12 cellular contexts compared by ENCODE assay signal in the genomic region with DNA sequence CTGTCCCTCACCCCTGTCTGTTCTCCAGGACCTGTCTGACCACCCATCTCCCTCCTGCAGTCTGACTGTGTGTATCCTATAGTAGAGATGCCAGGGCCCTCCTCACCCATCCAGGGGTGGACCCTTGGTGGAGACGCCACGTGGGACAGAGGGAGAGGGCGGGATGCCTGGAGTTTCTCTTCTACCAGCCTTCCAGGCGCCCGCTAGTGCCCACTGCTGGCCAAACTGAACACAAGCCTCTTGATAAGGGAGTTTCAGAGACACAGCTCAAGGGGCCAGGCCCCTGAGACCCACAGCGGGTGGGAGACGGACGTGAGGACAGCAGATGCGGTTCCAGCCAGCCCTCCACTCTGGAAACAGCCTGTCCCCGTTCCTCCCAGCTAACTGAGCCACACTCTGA.
DNase-seq lines count a peak whose midpoint lies in the region; ATAC-seq, FAIRE-seq and TF ChIP-seq lines count a peak whose summit lies in the region.
"Had no signal": no experiment of that assay in that cellular context is flagged by ENCODE, and none has a peak within 500 bp of the region (broad histone marks: within the 10 kb centered on the region; RNA-seq: fewer than 3 reads in every experiment).

No MANE protein-coding gene starts in this region.

- H3K27ac Mint-ChIP-seq in brain: peak overlapping the region in 3 of 5 experiments; percentile 60 to 92 (median 85)
- H3K27ac Mint-ChIP-seq: T-helper 1 cell treated with Interleukin-12 subunit alpha and Interleukin-12 subunit beta and Interleukin-4 antibody, amounts not matched to agents 30 μg/mL and 1 μg/mL, for 36 hours had no signal

- H3K9ac ChIP-seq in HUES6 (ENCODE audit: low read length): peak overlapping the region; percentile 32
- H3K9ac ChIP-seq in mesenchymal stem cell (ENCODE audit: low read length): no peak overlapping the region
- no peak overlapping the region for H3K9ac ChIP-seq in mammary epithelial cell (ENCODE audit: insufficient read depth, low read length)

- intact Hi-C loops in mammary epithelial cell (cut with micrococcal nuclease): no loop called here

- dilution Hi-C loops in mammary epithelial cell (cut with HindIII; ENCODE audit: low sequenced_read_pairs): no loop called here

- no peak overlapping the region for H3K27ac ChIP-seq in HUES6 (ENCODE audit: low read depth, low read length)
- H3K27ac ChIP-seq in mesenchymal stem cell (ENCODE audit: low read length, poor library complexity, severe bottlenecking): no peak overlapping the region
- no peak overlapping the region for H3K27ac ChIP-seq in mammary epithelial cell (ENCODE audit: insufficient read depth, low read depth, low read length)
- H3K27ac ChIP-seq: colonic mucosa had no signal

- 61% methylated on average over 10 of the region's 10 CpGs for WGBS in mesenchymal stem cell
- 92% methylated on average over 5 of the region's 10 CpGs for WGBS in mammary epithelial cell (ENCODE audit: low coverage, missing lambda C conversion rate)

- H2AFZ ChIP-seq in mesenchymal stem cell (ENCODE audit: low read depth, low read length) (no peak overlapping the region), mammary epithelial cell (ENCODE audit: low read depth, low read length) (no peak overlapping the region)

- no peaks in the 10 kb centered on the region for H3K79me2 ChIP-seq in mammary epithelial cell (ENCODE audit: insufficient read depth, low read length)

- no peak overlapping the region for H3K4ac ChIP-seq in mesenchymal stem cell (ENCODE audit: low read depth in 1 of 2, low read length in 2 of 2)

- H3K79me1 ChIP-seq in mesenchymal stem cell (replicated peaks; ENCODE audit: low read length, poor library complexity, severe bottlenecking): no peaks in the 10 kb centered on the region

- H3K36me3 Mint-ChIP-seq in brain: no peaks in the 10 kb centered on the region

- no peak overlapping the region for H2BK12ac ChIP-seq in mesenchymal stem cell (ENCODE audit: low read length in 2 of 2)

- H3K14ac ChIP-seq in mesenchymal stem cell (ENCODE audit: low read length in 2 of 2): no peak overlapping the region

- peak; percentile 9 for TF ChIP-seq CTCF in D721Med (IDR thresholded peaks at IDR 0.05; ENCODE audit: insufficient read depth, missing control alignments)
- TF ChIP-seq CTCF in brain (conservative IDR thresholded peaks at IDR 0.05): peak; percentile 14 to 65
- peak in 1 of 2 donors; percentile 39 for TF ChIP-seq CTCF in mammary epithelial cell (conservative IDR thresholded peaks at IDR 0.05 in 1 of 2, IDR thresholded peaks at IDR 0.05 in 1 of 2; ENCODE audit: extremely low read depth in 1 of 2, insufficient read depth in 1 of 2, low read depth in 1 of 2, low read length in 2 of 2)

- no peak overlapping the region for H2BK120ac ChIP-seq in mesenchymal stem cell (ENCODE audit: low read depth, low read length)

- H3K27me3 Mint-ChIP-seq in brain: no peaks in the 10 kb centered on the region

- H4K8ac ChIP-seq in mesenchymal stem cell (ENCODE audit: low read length): no peak overlapping the region

- no peak overlapping the region for H2BK15ac ChIP-seq in mesenchymal stem cell (ENCODE audit: low read depth, poor library complexity, severe bottlenecking)

- H3K36me3 ChIP-seq in HUES6 (ENCODE audit: control insufficient read depth, insufficient read depth, low read length) (0 out of 2 replicates have a peak, but pooled peaks cover 7% of the 10 kb centered on the region), mesenchymal stem cell (ENCODE audit: control insufficient read depth in 1 of 2, insufficient read depth in 2 of 2, low read depth in 1 of 2, low read length in 2 of 2) (peaks cover 2 to 43% of the 10 kb centered on the region in 2 experiments), mammary epithelial cell (ENCODE audit: insufficient read depth, low read length) (no peaks in the 10 kb centered on the region)
- H3K36me3 ChIP-seq: colonic mucosa had no signal

- H3K9me3 ChIP-seq in HUES6 (ENCODE audit: control insufficient read depth, insufficient read depth, low read depth, low read length) (no peaks in the 10 kb centered on the region), mesenchymal stem cell (ENCODE audit: control insufficient read depth, low read length) (no peaks in the 10 kb centered on the region), mammary epithelial cell (replicated peaks; ENCODE audit: insufficient read depth, low read length) (no peaks in the 10 kb centered on the region)
- H3K9me3 ChIP-seq: colonic mucosa had no signal

- no peak overlapping the region for H2AK5ac ChIP-seq in mesenchymal stem cell (ENCODE audit: low read length, severe bottlenecking)

- peaks cover 0 to 2% (median 0%) of the 10 kb centered on the region in 5 experiments for H3K9me3 Mint-ChIP-seq in brain
- H3K9me3 Mint-ChIP-seq: T-helper 1 cell treated with Interleukin-12 subunit alpha and Interleukin-12 subunit beta and Interleukin-4 antibody, amounts not matched to agents 30 μg/mL and 1 μg/mL, for 36 hours had no signal

- no peaks in the 10 kb centered on the region for H3K27me3 ChIP-seq in HUES6 (ENCODE audit: control insufficient read depth, insufficient read depth, low read length)
- no peaks in the 10 kb centered on the region for H3K27me3 ChIP-seq in mesenchymal stem cell (ENCODE audit: control insufficient read depth in 1 of 2, insufficient read depth in 1 of 2, low read length in 2 of 2)
- no peaks in the 10 kb centered on the region for H3K27me3 ChIP-seq in mammary epithelial cell (ENCODE audit: insufficient read depth, low read length)
- H3K27me3 ChIP-seq: colonic mucosa had no signal

- in situ Hi-C loops in mammary epithelial cell (cut with MboI; ENCODE audit: low sequenced_read_pairs in 2 of 2): no loop called here

- no peak for FAIRE-seq in D721Med (lab: Jason Lieb, UNC)

- no peak overlapping the region for H3K18ac ChIP-seq in mesenchymal stem cell (ENCODE audit: low read depth in 1 of 2, low read length in 2 of 2)

- H4K20me1 ChIP-seq in mammary epithelial cell (ENCODE audit: insufficient read depth, low read length): no peaks in the 10 kb centered on the region

- CTCF ChIA-PET in mammary epithelial cell (lab: Charles Lee; ENCODE audit: low non-redundant PET): no interaction called here

- H3K4me1 ChIP-seq in HUES6 (ENCODE audit: control insufficient read depth, insufficient read depth, low read length) (peaks cover 9% of the 10 kb centered on the region; the same call in 1 of the 2 replicates), mesenchymal stem cell (ENCODE audit: control insufficient read depth, insufficient read depth, low read depth, low read length) (peaks cover 2% of the 10 kb centered on the region), mammary epithelial cell (ENCODE audit: insufficient read depth, low read length) (no peaks in the 10 kb centered on the region)
- H3K4me1 ChIP-seq: colonic mucosa had no signal

- no peak overlapping the region for H4K91ac ChIP-seq in mesenchymal stem cell (ENCODE audit: low read length)

- peaks cover 76% of the 10 kb centered on the region for H3K4me1 Mint-ChIP-seq in brain

- no peak overlapping the region for H3K4me3 Mint-ChIP-seq in brain
- H3K4me3 Mint-ChIP-seq: T-helper 1 cell treated with Interleukin-12 subunit alpha and Interleukin-12 subunit beta and Interleukin-4 antibody, amounts not matched to agents 30 μg/mL and 1 μg/mL, for 36 hours had no signal

- no peak overlapping the region for H3K4me2 ChIP-seq in mesenchymal stem cell (ENCODE audit: low read length, poor library complexity, severe bottlenecking)
- H3K4me2 ChIP-seq in mammary epithelial cell (ENCODE audit: insufficient read depth, low read depth, low read length): no peak overlapping the region

- DNase-seq in D721Med (ENCODE audit: insufficient read length, low spot score) (no peak), mesenchymal stem cell (peak; percentile 12), mammary epithelial cell (no peak)
- DNase-seq: colonic mucosa, Karpas-422, occipital lobe had no signal

- H3K4me3 ChIP-seq in HUES6 (ENCODE audit: low read depth, low read length) (no peak overlapping the region), mesenchymal stem cell (ENCODE audit: insufficient read depth in 1 of 2, low read depth in 1 of 2, low read length in 2 of 2) (no peak overlapping the region), mammary epithelial cell (replicated peaks in 1 of 3; ENCODE audit: insufficient read depth in 1 of 3, low read depth in 2 of 3, low read length in 3 of 3) (no peak overlapping the region)
- H3K4me3 ChIP-seq: colonic mucosa had no signal

- BruUV-seq in mammary epithelial cell (replicated peaks; lab: Mats Ljungman, UMichigan): no TSS peak

- ATAC-seq in GM18519 (IDR thresholded peaks at IDR 0.05; ENCODE audit: low FRiP score, unreplicated experiment): no peak
- no peak for ATAC-seq in GM21619 (IDR thresholded peaks at IDR 0.05; ENCODE audit: unreplicated experiment)
- ATAC-seq in GM21360 (IDR thresholded peaks at IDR 0.05; ENCODE audit: unreplicated experiment): no peak

- H2BK5ac ChIP-seq in mesenchymal stem cell (ENCODE audit: low read depth, low read length, poor library complexity, severe bottlenecking): no peak overlapping the region

- H3K23ac ChIP-seq in mesenchymal stem cell (ENCODE audit: low read length in 2 of 2): no peak overlapping the region
